Comparison of ENCODE assay signal across 15 cellular contexts in genomic region chr11:67441082-67441683, GRCh38. TPM values are rescaled to one million over a fixed set of nuclear protein-coding genes. Genes with fewer than 3 reads are reported as not detected.
A peak's percentile ranks its signal among the peaks of the same experiment; 100 is the strongest.
DNase-seq lines count a peak whose midpoint lies in the region; ATAC-seq and TF ChIP-seq lines count a peak whose summit lies in the region.
"Had no signal": no experiment of that assay in that cellular context is flagged by ENCODE, and none has a peak within 500 bp of the region (broad histone marks: within the 10 kb centered on the region; RNA-seq: fewer than 3 reads in every experiment).

No MANE protein-coding gene starts in this region.

- H3K9me3 Mint-ChIP-seq in activated CD8-positive, alpha-beta memory T cell treated with anti-CD3 and anti-CD28 coated beads, Interleukin-2, amount 10 ng/mL, durations not matched to agents 7 days and 5 days (ENCODE audit: low read depth), result no peaks in the 10 kb centered on the region
- H3K9me3 Mint-ChIP-seq in IgD-negative memory B cell, result no peaks in the 10 kb centered on the region
- H3K9me3 Mint-ChIP-seq in activated naive CD8-positive, alpha-beta T cell treated with anti-CD3 and anti-CD28 coated beads for 36 hours, result no peaks in the 10 kb centered on the region

- no peak for DNase-seq in activated CD8-positive, alpha-beta memory T cell treated with anti-CD3 and anti-CD28 coated beads, Interleukin-2, amount 10 ng/mL, durations not matched to agents 7 days and 5 days
- DNase-seq in activated CD8-positive, alpha-beta memory T cell treated with anti-CD3 and anti-CD28 coated beads, Interleukin-2, amount 50 U/mL, for 48 hours, result no peak
- no peak for DNase-seq in activated naive CD8-positive, alpha-beta T cell treated with anti-CD3 and anti-CD28 coated beads for 36 hours
- DNase-seq in posterior vena cava (ENCODE audit: low spot score), result peak; percentile 79
- DNase-seq in foreskin keratinocyte, result no peak
- no peak for DNase-seq in stimulated activated CD8-positive, alpha-beta memory T cell treated with anti-CD3 and anti-CD28 coated beads, Interleukin-4, amount 100 ng/mL, for 48 hours
- no peak for DNase-seq in NCI-H146 (lab: John Stamatoyannopoulos, UW)
- DNase-seq: heart right ventricle, NCI-H2171 treated with DMSO at 0.1 percent for 48 hours had no signal

- H3K36me3 Mint-ChIP-seq in activated CD8-positive, alpha-beta memory T cell treated with anti-CD3 and anti-CD28 coated beads, Interleukin-2, amount 10 ng/mL, durations not matched to agents 7 days and 5 days, result peaks cover 13% of the 10 kb centered on the region
- H3K36me3 Mint-ChIP-seq in IgD-negative memory B cell, result peaks cover 5% of the 10 kb centered on the region
- peaks cover 33% of the 10 kb centered on the region for H3K36me3 Mint-ChIP-seq in activated naive CD8-positive, alpha-beta T cell treated with anti-CD3 and anti-CD28 coated beads for 36 hours

- peak overlapping the region; percentile 8 for H3K4me3 Mint-ChIP-seq in activated CD8-positive, alpha-beta memory T cell treated with anti-CD3 and anti-CD28 coated beads, Interleukin-2, amount 10 ng/mL, durations not matched to agents 7 days and 5 days
- H3K4me3 Mint-ChIP-seq in IgD-negative memory B cell, result peak overlapping the region in 3 of 4 donors; percentile 72 to 98 (median 85)
- peak overlapping the region; percentile 34 for H3K4me3 Mint-ChIP-seq in activated naive CD8-positive, alpha-beta T cell treated with anti-CD3 and anti-CD28 coated beads for 36 hours

- no peaks in the 10 kb centered on the region for H3K27me3 ChIP-seq in foreskin keratinocyte
- H3K27me3 ChIP-seq: heart right ventricle had no signal

- intact Hi-C loops in posterior vena cava (cut with DNase I), result no loop called here

- CTCF ChIA-PET in activated CD8-positive, alpha-beta memory T cell treated with anti-CD3 and anti-CD28 coated beads, Interleukin-2, amount 10 ng/mL, durations not matched to agents 7 days and 5 days (lab: Charles Lee), result interaction anchor here (0.6 to 1.9 kb wide), 2 partner anchors 12 to 40 kb away, joined by 3 to 8 read pairs; partner anchors contain the start of gene PPP1CA

- no peak overlapping the region for H3K27ac ChIP-seq in foreskin keratinocyte

- peaks cover 62% of the 10 kb centered on the region for H3K4me1 Mint-ChIP-seq in activated CD8-positive, alpha-beta memory T cell treated with anti-CD3 and anti-CD28 coated beads, Interleukin-2, amount 10 ng/mL, durations not matched to agents 7 days and 5 days
- peaks cover 46 to 57% (median 47%) of the 10 kb centered on the region in 3 donors for H3K4me1 Mint-ChIP-seq in IgD-negative memory B cell
- H3K4me1 Mint-ChIP-seq in activated naive CD8-positive, alpha-beta T cell treated with anti-CD3 and anti-CD28 coated beads for 36 hours, result peaks cover 49% of the 10 kb centered on the region

- peak overlapping the region; percentile 29 for H3K27ac Mint-ChIP-seq in activated CD8-positive, alpha-beta memory T cell treated with anti-CD3 and anti-CD28 coated beads, Interleukin-2, amount 10 ng/mL, durations not matched to agents 7 days and 5 days
- peak overlapping the region; percentile 89 to 98 (median 91) for H3K27ac Mint-ChIP-seq in IgD-negative memory B cell
- H3K27ac Mint-ChIP-seq in activated naive CD8-positive, alpha-beta T cell treated with anti-CD3 and anti-CD28 coated beads for 36 hours, result no peak overlapping the region

- no peaks in the 10 kb centered on the region for H3K27me3 Mint-ChIP-seq in activated CD8-positive, alpha-beta memory T cell treated with anti-CD3 and anti-CD28 coated beads, Interleukin-2, amount 10 ng/mL, durations not matched to agents 7 days and 5 days
- no peaks in the 10 kb centered on the region for H3K27me3 Mint-ChIP-seq in IgD-negative memory B cell
- no peaks in the 10 kb centered on the region for H3K27me3 Mint-ChIP-seq in activated naive CD8-positive, alpha-beta T cell treated with anti-CD3 and anti-CD28 coated beads for 36 hours

- ATAC-seq in activated CD8-positive, alpha-beta memory T cell treated with anti-CD3 and anti-CD28 coated beads, Interleukin-2, amount 10 ng/mL, durations not matched to agents 7 days and 5 days, result no peak
- no peak for ATAC-seq in foreskin keratinocyte
- ATAC-seq: heart right ventricle, left lobe of liver had no signal

- TF ChIP-seq CTCF in foreskin keratinocyte (conservative IDR thresholded peaks at IDR 0.05), result no peak

- H3K4me1 ChIP-seq in foreskin keratinocyte, result no peaks in the 10 kb centered on the region

RNA-seq across cellular contexts. Expression of gene CORO1B, which starts 2.1 kb away (rescaled TPM):
- 10 to 100 TPM; 61.0 to 62.6 TPM for total RNA-seq in activated CD8-positive, alpha-beta memory T cell treated with anti-CD3 and anti-CD28 coated beads, Interleukin-2, amount 10 ng/mL, durations not matched to agents 7 days and 5 days
- polyA plus RNA-seq in IgD-negative memory B cell (19.9 TPM), foreskin keratinocyte (89.8 and 92.4 TPM in 2 replicates)
- 100 to 1,000 TPM; 293 to 310 TPM for total RNA-seq in activated naive CD8-positive, alpha-beta T cell treated with anti-CD3 and anti-CD28 coated beads for 36 hours
- total RNA-seq in posterior vena cava (10 to 100 TPM; 62.6 to 79.7 TPM), foreskin keratinocyte (68.6 and 71.0 TPM in 2 replicates)

RNA-seq across cellular contexts. Expression of gene PTPRCAP, which starts 3.7 kb away (rescaled TPM):
- 100 to 1,000 TPM; 390 to 424 TPM for total RNA-seq in activated CD8-positive, alpha-beta memory T cell treated with anti-CD3 and anti-CD28 coated beads, Interleukin-2, amount 10 ng/mL, durations not matched to agents 7 days and 5 days
- polyA plus RNA-seq in IgD-negative memory B cell, result 1,093 TPM
- total RNA-seq in activated naive CD8-positive, alpha-beta T cell treated with anti-CD3 and anti-CD28 coated beads for 36 hours, result 100 to 1,000 TPM; 110 to 117 TPM
- 1 to 10 TPM; 2.5 TPM for total RNA-seq in posterior vena cava
- 0.32 and 0.61 TPM in 2 replicates for total RNA-seq in foreskin keratinocyte
- 0.29 and 0.69 TPM in 2 replicates for polyA plus RNA-seq in foreskin keratinocyte

RNA-seq across cellular contexts. Expression of gene GPR152, which starts 11.3 kb away (rescaled TPM):
- total RNA-seq in activated CD8-positive, alpha-beta memory T cell treated with anti-CD3 and anti-CD28 coated beads, Interleukin-2, amount 10 ng/mL, durations not matched to agents 7 days and 5 days, result not detected
- polyA plus RNA-seq in IgD-negative memory B cell (1.8 TPM), foreskin keratinocyte (not detected in 2 replicates)
- total RNA-seq in activated naive CD8-positive, alpha-beta T cell treated with anti-CD3 and anti-CD28 coated beads for 36 hours, result not detected
- total RNA-seq in posterior vena cava (not detected), foreskin keratinocyte (not detected in 2 replicates)
- total RNA-seq: heart right ventricle; left lobe of liver; omental fat pad; T-helper 1 cell treated with Interleukin-12 subunit alpha and Interleukin-12 subunit beta and Interleukin-4 antibody, amounts not matched to agents 30 ng/mL and 1 ng/mL, for 36 hours; ureter had no signal
- polyA plus RNA-seq: AG04450, heart right ventricle had no signal

RNA-seq across cellular contexts. Expression of gene RPS6KB2, which starts 12.9 kb away (rescaled TPM):
- 10 to 100 TPM; 63.3 to 65.0 TPM for total RNA-seq in activated CD8-positive, alpha-beta memory T cell treated with anti-CD3 and anti-CD28 coated beads, Interleukin-2, amount 10 ng/mL, durations not matched to agents 7 days and 5 days
- 65.1 TPM for polyA plus RNA-seq in IgD-negative memory B cell
- 10 to 100 TPM; 64.9 to 67.7 TPM for total RNA-seq in activated naive CD8-positive, alpha-beta T cell treated with anti-CD3 and anti-CD28 coated beads for 36 hours
- total RNA-seq in posterior vena cava, result 10 to 100 TPM; 28.9 TPM
- 68.8 and 76.4 TPM in 2 replicates for total RNA-seq in foreskin keratinocyte
- 77.5 and 91.5 TPM in 2 replicates for polyA plus RNA-seq in foreskin keratinocyte

RNA-seq across cellular contexts. Expression of gene CABP4, which starts 14.0 kb away (rescaled TPM):
- total RNA-seq in activated CD8-positive, alpha-beta memory T cell treated with anti-CD3 and anti-CD28 coated beads, Interleukin-2, amount 10 ng/mL, durations not matched to agents 7 days and 5 days, result 1 to 10 TPM in 1 of 2 experiments, under 1 TPM in 1; 0.96 to 3.4 TPM
- polyA plus RNA-seq in IgD-negative memory B cell (3.9 TPM), foreskin keratinocyte (not detected in 2 replicates)
- under 1 TPM; 0.27 to 0.28 TPM for total RNA-seq in activated naive CD8-positive, alpha-beta T cell treated with anti-CD3 and anti-CD28 coated beads for 36 hours
- total RNA-seq in posterior vena cava (1 to 10 TPM; 1.2 to 2.2 TPM), foreskin keratinocyte (not detected in 2 replicates)
- polyA plus RNA-seq: AG04450 had no signal

Comparison
In these comparisons a context has a peak if more than half of its experiments do, and no peak if none do; other contexts are left out.
1. H3K4me3 Mint-ChIP-seq: peak in every context shown above with its lines; median percentile 85 in IgD-negative memory B cell; 34 in activated naive CD8-positive, alpha-beta T cell treated with anti-CD3 and anti-CD28 coated beads for 36 hours; 8 in activated CD8-positive, alpha-beta memory T cell treated with anti-CD3 and anti-CD28 coated beads, Interleukin-2, amount 10 ng/mL, durations not matched to agents 7 days and 5 days.
2. RNA of gene PTPRCAP, which starts 3.7 kb away (total RNA-seq): 390 to 424 TPM in activated CD8-positive, alpha-beta memory T cell treated with anti-CD3 and anti-CD28 coated beads, Interleukin-2, amount 10 ng/mL, durations not matched to agents 7 days and 5 days and 110 to 117 TPM in activated naive CD8-positive, alpha-beta T cell treated with anti-CD3 and anti-CD28 coated beads for 36 hours; 2.5 TPM in posterior vena cava and 0.32 to 0.61 TPM in foreskin keratinocyte; every median in the first group is over 10 times any median in the second.